ENCODE assay signal across 9 cellular contexts in genomic region chr14:93219103-93219726, GRCh38. TPM values are rescaled to one million over a fixed set of nuclear protein-coding genes. Genes with fewer than 3 reads are reported as not detected.
A peak's percentile ranks its signal among the peaks of the same experiment; 100 is the strongest.
DNase-seq lines count a peak whose midpoint lies in the region; ATAC-seq lines count a peak whose summit lies in the region.
"Had no signal": no experiment of that assay in that cellular context is flagged by ENCODE, and none has a peak within 500 bp of the region (broad histone marks: within the 10 kb centered on the region; RNA-seq: fewer than 3 reads in every experiment).

No MANE protein-coding gene starts in this region.

- H3K4me3 Mint-ChIP-seq in naive B cell, result no peak overlapping the region
- H3K4me3 Mint-ChIP-seq: activated naive CD4-positive, alpha-beta T cell treated with anti-CD3 and anti-CD28 coated beads, Interleukin-2, amount 50 U/mL, for 24 hours had no signal

- peaks cover 8 to 25% of the 10 kb centered on the region in 2 donors for H3K36me3 Mint-ChIP-seq in naive B cell

- DNase-seq in DMS53 (lab: John Stamatoyannopoulos, UW) (peak; percentile 73), NCI-H1105 treated with DMSO at 0.1 percent for 48 hours (lab: John Stamatoyannopoulos, UW) (peak; percentile 64), T-helper 22 cell (ENCODE audit: low read depth) (peak; percentile 16), naive B cell (peak; percentile 35), cerebellar nuclear complex (lab: John Stamatoyannopoulos, UW) (no peak)
- peak; percentile 19 for DNase-seq in effector CD8-positive, alpha-beta T cell (lab: John Stamatoyannopoulos, UW)

- H3K9me3 Mint-ChIP-seq in naive B cell, result no peaks in the 10 kb centered on the region
- H3K9me3 Mint-ChIP-seq: activated naive CD4-positive, alpha-beta T cell treated with anti-CD3 and anti-CD28 coated beads, Interleukin-2, amount 50 U/mL, for 24 hours had no signal

- no peak overlapping the region for H3K27ac Mint-ChIP-seq in naive B cell
- H3K27ac Mint-ChIP-seq: activated naive CD4-positive, alpha-beta T cell treated with anti-CD3 and anti-CD28 coated beads, Interleukin-2, amount 50 U/mL, for 24 hours had no signal

- H3K4me1 Mint-ChIP-seq in naive B cell, result no peaks in the 10 kb centered on the region
- H3K4me1 Mint-ChIP-seq: activated naive CD4-positive, alpha-beta T cell treated with anti-CD3 and anti-CD28 coated beads, Interleukin-2, amount 50 U/mL, for 24 hours had no signal

- ATAC-seq in GM21529 (IDR thresholded peaks at IDR 0.05; ENCODE audit: unreplicated experiment), result peak; percentile 75
- peak; percentile 78 to 82 for ATAC-seq in naive B cell (ENCODE audit: low read depth in 2 of 2)
- ATAC-seq in GM18870 (IDR thresholded peaks at IDR 0.05; ENCODE audit: unreplicated experiment), result no peak

- H3K27me3 Mint-ChIP-seq in naive B cell, result no peaks in the 10 kb centered on the region
- H3K27me3 Mint-ChIP-seq: activated naive CD4-positive, alpha-beta T cell treated with anti-CD3 and anti-CD28 coated beads, Interleukin-2, amount 50 U/mL, for 24 hours had no signal

RNA-seq across cellular contexts. Expression of gene UBR7, which starts 12.2 kb away (rescaled TPM):
- polyA plus RNA-seq in naive B cell (ENCODE audit: low read depth in 6 of 6), result 10 to 100 TPM; 31.7 to 45.5 (median 38.6) TPM

RNA-seq across cellular contexts. Expression of gene GON7, which starts 12.3 kb away (rescaled TPM):
- polyA plus RNA-seq in naive B cell (ENCODE audit: low read depth in 6 of 6), result 10 to 100 TPM; 15.8 to 23.5 (median 21.6) TPM

RNA-seq across cellular contexts. Expression of gene LYSET, which starts 34.1 kb away (rescaled TPM):
- 10 to 100 TPM; 33.0 to 71.6 (median 58.6) TPM for polyA plus RNA-seq in naive B cell (ENCODE audit: low read depth in 6 of 6)

RNA-seq across cellular contexts. Expression of gene MOAP1, which starts 34.5 kb away (rescaled TPM):
- 100 to 1,000 TPM in 1 of 6 donors, 10 to 100 TPM in 5; 64.6 to 100 (median 82.0) TPM for polyA plus RNA-seq in naive B cell (ENCODE audit: low read depth in 6 of 6)

Comparison
In these comparisons a context has a peak if more than half of its experiments do, and no peak if none do; other contexts are left out.
1. DNase-seq: peak in DMS53 (single experiment), NCI-H1105 treated with DMSO at 0.1 percent for 48 hours (single experiment), T-helper 22 cell (single experiment), effector CD8-positive, alpha-beta T cell (single experiment) and naive B cell (single experiment); none in cerebellar nuclear complex (0 of 2).